28 cellular contexts compared by ENCODE assay signal in genomic region chr5:31455172-31455571, GRCh38.
"Had no signal": no experiment of that assay in that cellular context is flagged by ENCODE, and none has a peak within 500 bp of the region (broad histone marks: within the 10 kb centered on the region; RNA-seq: fewer than 3 reads in every experiment).

No MANE protein-coding gene starts in this region.

- H3K4me1 Mint-ChIP-seq: activated CD4-positive, alpha-beta T cell treated with anti-CD3 and anti-CD28 coated beads for 36 hours; activated naive CD8-positive, alpha-beta T cell treated with anti-CD3 and anti-CD28 coated beads, Interleukin-2, amount 10 ng/mL, durations not matched to agents 7 days and 5 days; brain had no signal

- H3K27me3 Mint-ChIP-seq: activated CD4-positive, alpha-beta memory T cell treated with anti-CD3 and anti-CD28 coated beads for 36 hours; activated CD4-positive, alpha-beta T cell treated with anti-CD3 and anti-CD28 coated beads for 36 hours; activated CD4-positive, alpha-beta T cell treated with anti-CD3 and anti-CD28 coated beads, Interleukin-2, amount 10 ng/mL, durations not matched to agents 24 days and 14 days; activated naive CD4-positive, alpha-beta T cell treated with anti-CD3 and anti-CD28 coated beads, Interleukin-2, amount 10 ng/mL, durations not matched to agents 7 days and 5 days; activated naive CD8-positive, alpha-beta T cell treated with anti-CD3 and anti-CD28 coated beads, Interleukin-2, amount 10 ng/mL, durations not matched to agents 7 days and 5 days; activated T-cell treated with anti-CD3 and anti-CD28 coated beads, Interleukin-2, amount 50 U/mL, for 24 hours; brain had no signal

- H3K27ac Mint-ChIP-seq: activated CD4-positive, alpha-beta memory T cell treated with anti-CD3 and anti-CD28 coated beads for 36 hours; activated CD4-positive, alpha-beta T cell treated with anti-CD3 and anti-CD28 coated beads for 36 hours; activated CD4-positive, alpha-beta T cell treated with anti-CD3 and anti-CD28 coated beads, Interleukin-2, amount 10 ng/mL, durations not matched to agents 24 days and 14 days; activated CD8-positive, alpha-beta T cell treated with anti-CD3 and anti-CD28 coated beads, Interleukin-2, amount 10 ng/mL, durations not matched to agents 7 days and 5 days; activated naive CD4-positive, alpha-beta T cell treated with anti-CD3 and anti-CD28 coated beads, Interleukin-2, amount 10 ng/mL, durations not matched to agents 7 days and 5 days; activated naive CD4-positive, alpha-beta T cell treated with anti-CD3 and anti-CD28 coated beads, Interleukin-2, amount 50 U/mL, for 72 hours; activated naive CD8-positive, alpha-beta T cell treated with anti-CD3 and anti-CD28 coated beads, Interleukin-2, amount 10 ng/mL, durations not matched to agents 7 days and 5 days; activated T-cell treated with anti-CD3 and anti-CD28 coated beads, Interleukin-2, amount 50 U/mL, for 24 hours; activated T-cell treated with anti-CD3 and anti-CD28 coated beads, Interleukin-2, amount 50 U/mL, for 72 hours; brain had no signal

- DNase-seq: activated CD4-positive, alpha-beta memory T cell treated with anti-CD3 and anti-CD28 coated beads for 36 hours; activated CD4-positive, alpha-beta T cell treated with anti-CD3 and anti-CD28 coated beads for 36 hours; activated CD4-positive, alpha-beta T cell treated with anti-CD3 and anti-CD28 coated beads, Interleukin-2, amount 10 ng/mL, durations not matched to agents 24 days and 14 days; activated CD4-positive, CD25-positive, alpha-beta regulatory T cell; activated CD4-positive, CD25-positive, alpha-beta regulatory T cell treated with anti-CD3 and anti-CD28 coated beads, Interleukin-2, amount 50 U/mL, for 72 hours; activated CD8-positive, alpha-beta memory T cell treated with anti-CD3 and anti-CD28 coated beads, Interleukin-2, amount 50 U/mL, for 48 hours; activated CD8-positive, alpha-beta T cell treated with anti-CD3 and anti-CD28 coated beads, Interleukin-2, amount 10 ng/mL, durations not matched to agents 7 days and 5 days; activated gamma-delta T cell; activated naive CD4-positive, alpha-beta T cell; activated naive CD4-positive, alpha-beta T cell treated with anti-CD3 and anti-CD28 coated beads, Interleukin-2, amount 10 ng/mL, durations not matched to agents 7 days and 5 days; activated naive CD8-positive, alpha-beta T cell treated with anti-CD3 and anti-CD28 coated beads, Interleukin-2, amount 10 ng/mL, durations not matched to agents 7 days and 5 days; activated T-cell treated with anti-CD3 and anti-CD28 coated beads for 4 hours; activated T-cell treated with anti-CD3 and anti-CD28 coated beads, Interleukin-2, amount 50 U/mL, for 24 hours; activated T-cell treated with anti-CD3 and anti-CD28 coated beads, Interleukin-2, amount 50 U/mL, for 72 hours; central memory CD4-positive, alpha-beta T cell; cerebellar nuclear complex; colonic mucosa; effector CD8-positive, alpha-beta T cell; erythroblast; foreskin melanocyte; head of caudate nucleus; T-helper 2 cell had no signal

- H3K27ac ChIP-seq: ascending aorta, breast epithelium, cardiac muscle cell, colonic mucosa, esophagus muscularis mucosa had no signal

- H3K9me3 ChIP-seq: colonic mucosa had no signal

- H3K36me3 ChIP-seq: breast epithelium, colonic mucosa had no signal

- ATAC-seq: activated CD4-positive, alpha-beta T cell treated with anti-CD3 and anti-CD28 coated beads for 36 hours; activated CD8-positive, alpha-beta T cell treated with anti-CD3 and anti-CD28 coated beads, Interleukin-2, amount 10 ng/mL, durations not matched to agents 7 days and 5 days; activated naive CD4-positive, alpha-beta T cell treated with anti-CD3 and anti-CD28 coated beads, Interleukin-2, amount 50 U/mL, for 72 hours; activated T-cell treated with anti-CD3 and anti-CD28 coated beads, Interleukin-2, amount 50 U/mL, for 72 hours had no signal

- H3K27me3 ChIP-seq: ascending aorta, breast epithelium, cardiac muscle cell, colonic mucosa, esophagus muscularis mucosa had no signal

- H3K4me3 ChIP-seq: ascending aorta, breast epithelium, cardiac muscle cell, colonic mucosa, esophagus muscularis mucosa had no signal

- H3K4me1 ChIP-seq: ascending aorta, breast epithelium, colonic mucosa, esophagus muscularis mucosa had no signal

- H3K4me3 Mint-ChIP-seq: activated CD4-positive, alpha-beta memory T cell treated with anti-CD3 and anti-CD28 coated beads for 36 hours; activated CD4-positive, alpha-beta T cell treated with anti-CD3 and anti-CD28 coated beads for 36 hours; activated CD4-positive, alpha-beta T cell treated with anti-CD3 and anti-CD28 coated beads, Interleukin-2, amount 10 ng/mL, durations not matched to agents 24 days and 14 days; activated CD8-positive, alpha-beta T cell treated with anti-CD3 and anti-CD28 coated beads, Interleukin-2, amount 10 ng/mL, durations not matched to agents 7 days and 5 days; activated naive CD4-positive, alpha-beta T cell treated with anti-CD3 and anti-CD28 coated beads, Interleukin-2, amount 10 ng/mL, durations not matched to agents 7 days and 5 days; activated naive CD8-positive, alpha-beta T cell treated with anti-CD3 and anti-CD28 coated beads, Interleukin-2, amount 10 ng/mL, durations not matched to agents 7 days and 5 days; activated T-cell treated with anti-CD3 and anti-CD28 coated beads, Interleukin-2, amount 50 U/mL, for 24 hours; activated T-cell treated with anti-CD3 and anti-CD28 coated beads, Interleukin-2, amount 50 U/mL, for 72 hours; brain had no signal
